2 cellular contexts compared by ENCODE assay signal in the genomic region with DNA sequence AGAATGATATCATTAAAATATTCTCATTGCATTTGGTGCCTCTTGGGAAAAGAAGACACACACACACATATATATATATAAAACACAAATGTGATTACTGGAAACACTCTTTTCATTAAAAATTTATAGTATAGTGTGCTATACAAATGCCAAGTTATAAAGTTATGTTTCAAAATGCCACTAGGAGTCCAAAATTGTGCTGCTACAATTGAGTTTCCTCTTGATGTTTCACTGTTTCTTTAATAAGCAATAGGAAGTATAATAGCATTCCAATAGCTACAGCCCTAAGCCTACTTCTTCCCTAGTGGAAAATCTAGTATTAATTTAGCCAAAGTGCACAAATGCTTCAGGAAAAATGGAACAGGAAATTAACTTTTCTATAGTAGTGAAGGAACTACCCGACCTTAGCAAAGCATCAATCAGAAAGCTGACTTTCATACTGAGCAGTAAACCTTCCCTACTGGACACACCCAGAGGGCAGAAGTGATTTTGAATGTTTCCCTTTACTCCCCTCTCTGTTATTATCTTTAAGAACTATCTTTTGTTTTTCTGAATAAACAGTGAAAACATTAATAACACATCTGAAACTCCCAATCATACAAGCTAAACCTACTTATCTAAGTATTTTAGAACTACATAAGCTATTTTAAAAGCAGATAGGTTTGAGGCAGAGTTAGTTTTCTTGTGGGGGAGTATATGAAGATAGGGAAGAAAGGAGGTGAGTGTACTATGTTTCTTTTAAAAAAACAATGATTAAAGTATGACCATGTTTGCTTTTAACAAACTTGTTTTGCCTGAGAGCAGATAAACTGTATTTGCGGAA.
TF ChIP-seq lines count a peak whose summit lies in the region.

No MANE protein-coding gene starts in this region.

TF ChIP-seq in HEK293T, 16 proteins besides CTCF, POLR2A, EP300 and RAD21:
- TF ChIP-seq FOXM1 (IDR thresholded peaks at IDR 0.05; ENCODE audit: borderline replicate concordance) (no peak), ZNF384 (IDR thresholded peaks at IDR 0.05) (no peak), BHLHE40 (IDR thresholded peaks at IDR 0.05; ENCODE audit: borderline replicate concordance) (no peak), L3MBTL2 (conservative IDR thresholded peaks at IDR 0.05) (no peak)
- TF ChIP-seq, protein P1, sequence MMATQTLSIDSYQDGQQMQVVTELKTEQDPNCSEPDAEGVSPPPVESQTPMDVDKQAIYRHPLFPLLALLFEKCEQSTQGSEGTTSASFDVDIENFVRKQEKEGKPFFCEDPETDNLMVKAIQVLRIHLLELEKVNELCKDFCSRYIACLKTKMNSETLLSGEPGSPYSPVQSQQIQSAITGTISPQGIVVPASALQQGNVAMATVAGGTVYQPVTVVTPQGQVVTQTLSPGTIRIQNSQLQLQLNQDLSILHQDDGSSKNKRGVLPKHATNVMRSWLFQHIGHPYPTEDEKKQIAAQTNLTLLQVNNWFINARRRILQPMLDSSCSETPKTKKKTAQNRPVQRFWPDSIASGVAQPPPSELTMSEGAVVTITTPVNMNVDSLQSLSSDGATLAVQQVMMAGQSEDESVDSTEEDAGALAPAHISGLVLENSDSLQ (IDR thresholded peaks at IDR 0.05), result peak; percentile 47; the same call in 1 of the 2 replicates

TF ChIP-seq in K562, 482 proteins besides CTCF, POLR2A, EP300 and RAD21:
- TF ChIP-seq, protein P2, sequence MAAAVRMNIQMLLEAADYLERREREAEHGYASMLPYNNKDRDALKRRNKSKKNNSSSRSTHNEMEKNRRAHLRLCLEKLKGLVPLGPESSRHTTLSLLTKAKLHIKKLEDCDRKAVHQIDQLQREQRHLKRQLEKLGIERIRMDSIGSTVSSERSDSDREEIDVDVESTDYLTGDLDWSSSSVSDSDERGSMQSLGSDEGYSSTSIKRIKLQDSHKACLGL (CRISPR knock-in tag; IDR thresholded peaks at IDR 0.05; ENCODE audit: borderline replicate concordance, poor library complexity, severe bottlenecking), result no peak
- TF ChIP-seq DPF2 (IDR thresholded peaks at IDR 0.05), result 0 out of 2 replicates have a peak, but pooled peaks have one; percentile 35
- TF ChIP-seq POLR2H (tag; IDR thresholded peaks at IDR 0.05; ENCODE audit: low read depth), result peak; percentile 65
- TF ChIP-seq, protein P3, sequence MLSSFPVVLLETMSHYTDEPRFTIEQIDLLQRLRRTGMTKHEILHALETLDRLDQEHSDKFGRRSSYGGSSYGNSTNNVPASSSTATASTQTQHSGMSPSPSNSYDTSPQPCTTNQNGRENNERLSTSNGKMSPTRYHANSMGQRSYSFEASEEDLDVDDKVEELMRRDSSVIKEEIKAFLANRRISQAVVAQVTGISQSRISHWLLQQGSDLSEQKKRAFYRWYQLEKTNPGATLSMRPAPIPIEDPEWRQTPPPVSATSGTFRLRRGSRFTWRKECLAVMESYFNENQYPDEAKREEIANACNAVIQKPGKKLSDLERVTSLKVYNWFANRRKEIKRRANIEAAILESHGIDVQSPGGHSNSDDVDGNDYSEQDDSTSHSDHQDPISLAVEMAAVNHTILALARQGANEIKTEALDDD (IDR thresholded peaks at IDR 0.05), result peak; percentile 42; the same call in 1 of the 2 replicates
- TF ChIP-seq, protein P4, sequence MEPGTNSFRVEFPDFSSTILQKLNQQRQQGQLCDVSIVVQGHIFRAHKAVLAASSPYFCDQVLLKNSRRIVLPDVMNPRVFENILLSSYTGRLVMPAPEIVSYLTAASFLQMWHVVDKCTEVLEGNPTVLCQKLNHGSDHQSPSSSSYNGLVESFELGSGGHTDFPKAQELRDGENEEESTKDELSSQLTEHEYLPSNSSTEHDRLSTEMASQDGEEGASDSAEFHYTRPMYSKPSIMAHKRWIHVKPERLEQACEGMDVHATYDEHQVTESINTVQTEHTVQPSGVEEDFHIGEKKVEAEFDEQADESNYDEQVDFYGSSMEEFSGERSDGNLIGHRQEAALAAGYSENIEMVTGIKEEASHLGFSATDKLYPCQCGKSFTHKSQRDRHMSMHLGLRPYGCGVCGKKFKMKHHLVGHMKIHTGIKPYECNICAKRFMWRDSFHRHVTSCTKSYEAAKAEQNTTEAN (CRISPR knock-in tag; IDR thresholded peaks at IDR 0.05), result no peak
- 0 out of 2 replicates have a peak, but pooled peaks have one; percentile 31 for TF ChIP-seq ZBTB17 (CRISPR knock-in tag; IDR thresholded peaks at IDR 0.05)
- 0 out of 2 replicates have a peak, but pooled peaks have one; percentile 42 for TF ChIP-seq ZNF766 (CRISPR knock-in tag; conservative IDR thresholded peaks at IDR 0.05)
- peak; percentile 50 for TF ChIP-seq ARID1B (IDR thresholded peaks at IDR 0.05)
- peak; percentile 29; the same call in 1 of the 2 replicates for TF ChIP-seq NBN (IDR thresholded peaks at IDR 0.05; ENCODE audit: low read depth)
- no peak for TF ChIP-seq LARP7 (IDR thresholded peaks at IDR 0.05)
- peak; percentile 34; the same call in 1 of the 2 replicates for TF ChIP-seq SMAD4 (CRISPR knock-in tag; conservative IDR thresholded peaks at IDR 0.05)
- no peak for TF ChIP-seq PHF20 (IDR thresholded peaks at IDR 0.05; ENCODE audit: partially characterized antibody)
- 0 out of 2 replicates have a peak, but pooled peaks have one; percentile 34 for TF ChIP-seq HMG20A (CRISPR knock-in tag; conservative IDR thresholded peaks at IDR 0.05)
- 0 out of 2 replicates have a peak, but pooled peaks have one; percentile 10 for TF ChIP-seq CHCHD3 (CRISPR knock-in tag; IDR thresholded peaks at IDR 0.05)
- no peak for TF ChIP-seq NCOA4 (IDR thresholded peaks at IDR 0.05; ENCODE audit: partially characterized antibody)
- TF ChIP-seq ZNF584 (CRISPR knock-in tag; IDR thresholded peaks at IDR 0.05; ENCODE audit: low read depth), result 0 out of 2 replicates have a peak, but pooled peaks have one; percentile 31
- TF ChIP-seq, protein P5, sequence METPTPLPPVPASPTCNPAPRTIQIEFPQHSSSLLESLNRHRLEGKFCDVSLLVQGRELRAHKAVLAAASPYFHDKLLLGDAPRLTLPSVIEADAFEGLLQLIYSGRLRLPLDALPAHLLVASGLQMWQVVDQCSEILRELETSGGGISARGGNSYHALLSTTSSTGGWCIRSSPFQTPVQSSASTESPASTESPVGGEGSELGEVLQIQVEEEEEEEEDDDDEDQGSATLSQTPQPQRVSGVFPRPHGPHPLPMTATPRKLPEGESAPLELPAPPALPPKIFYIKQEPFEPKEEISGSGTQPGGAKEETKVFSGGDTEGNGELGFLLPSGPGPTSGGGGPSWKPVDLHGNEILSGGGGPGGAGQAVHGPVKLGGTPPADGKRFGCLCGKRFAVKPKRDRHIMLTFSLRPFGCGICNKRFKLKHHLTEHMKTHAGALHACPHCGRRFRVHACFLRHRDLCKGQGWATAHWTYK (CRISPR knock-in tag; IDR thresholded peaks at IDR 0.05), result peak; percentile 32; the same call in 1 of the 2 replicates
- TF ChIP-seq GABPB1 (CRISPR knock-in tag; IDR thresholded peaks at IDR 0.05), result no peak
- TF ChIP-seq SMARCA4 (IDR thresholded peaks at IDR 0.05), result peak; percentile 66; the same call in 1 of the 2 replicates
- 0 out of 2 replicates have a peak, but pooled peaks have one; percentile 21 for TF ChIP-seq SMARCC2 (IDR thresholded peaks at IDR 0.05; ENCODE audit: low read depth)
- TF ChIP-seq, protein P1 (IDR thresholded peaks at IDR 0.05), result peak; percentile 53
- TF ChIP-seq, protein P6, sequence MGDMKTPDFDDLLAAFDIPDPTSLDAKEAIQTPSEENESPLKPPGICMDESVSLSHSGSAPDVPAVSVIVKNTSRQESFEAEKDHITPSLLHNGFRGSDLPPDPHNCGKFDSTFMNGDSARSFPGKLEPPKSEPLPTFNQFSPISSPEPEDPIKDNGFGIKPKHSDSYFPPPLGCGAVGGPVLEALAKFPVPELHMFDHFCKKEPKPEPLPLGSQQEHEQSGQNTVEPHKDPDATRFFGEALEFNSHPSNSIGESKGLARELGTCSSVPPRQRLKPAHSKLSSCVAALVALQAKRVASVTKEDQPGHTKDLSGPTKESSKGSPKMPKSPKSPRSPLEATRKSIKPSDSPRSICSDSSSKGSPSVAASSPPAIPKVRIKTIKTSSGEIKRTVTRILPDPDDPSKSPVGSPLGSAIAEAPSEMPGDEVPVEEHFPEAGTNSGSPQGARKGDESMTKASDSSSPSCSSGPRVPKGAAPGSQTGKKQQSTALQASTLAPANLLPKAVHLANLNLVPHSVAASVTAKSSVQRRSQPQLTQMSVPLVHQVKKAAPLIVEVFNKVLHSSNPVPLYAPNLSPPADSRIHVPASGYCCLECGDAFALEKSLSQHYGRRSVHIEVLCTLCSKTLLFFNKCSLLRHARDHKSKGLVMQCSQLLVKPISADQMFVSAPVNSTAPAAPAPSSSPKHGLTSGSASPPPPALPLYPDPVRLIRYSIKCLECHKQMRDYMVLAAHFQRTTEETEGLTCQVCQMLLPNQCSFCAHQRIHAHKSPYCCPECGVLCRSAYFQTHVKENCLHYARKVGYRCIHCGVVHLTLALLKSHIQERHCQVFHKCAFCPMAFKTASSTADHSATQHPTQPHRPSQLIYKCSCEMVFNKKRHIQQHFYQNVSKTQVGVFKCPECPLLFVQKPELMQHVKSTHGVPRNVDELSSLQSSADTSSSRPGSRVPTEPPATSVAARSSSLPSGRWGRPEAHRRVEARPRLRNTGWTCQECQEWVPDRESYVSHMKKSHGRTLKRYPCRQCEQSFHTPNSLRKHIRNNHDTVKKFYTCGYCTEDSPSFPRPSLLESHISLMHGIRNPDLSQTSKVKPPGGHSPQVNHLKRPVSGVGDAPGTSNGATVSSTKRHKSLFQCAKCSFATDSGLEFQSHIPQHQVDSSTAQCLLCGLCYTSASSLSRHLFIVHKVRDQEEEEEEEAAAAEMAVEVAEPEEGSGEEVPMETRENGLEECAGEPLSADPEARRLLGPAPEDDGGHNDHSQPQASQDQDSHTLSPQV (IDR thresholded peaks at IDR 0.05), result peak; percentile 51; the same call in 1 of the 2 replicates
- TF ChIP-seq, protein P7, sequence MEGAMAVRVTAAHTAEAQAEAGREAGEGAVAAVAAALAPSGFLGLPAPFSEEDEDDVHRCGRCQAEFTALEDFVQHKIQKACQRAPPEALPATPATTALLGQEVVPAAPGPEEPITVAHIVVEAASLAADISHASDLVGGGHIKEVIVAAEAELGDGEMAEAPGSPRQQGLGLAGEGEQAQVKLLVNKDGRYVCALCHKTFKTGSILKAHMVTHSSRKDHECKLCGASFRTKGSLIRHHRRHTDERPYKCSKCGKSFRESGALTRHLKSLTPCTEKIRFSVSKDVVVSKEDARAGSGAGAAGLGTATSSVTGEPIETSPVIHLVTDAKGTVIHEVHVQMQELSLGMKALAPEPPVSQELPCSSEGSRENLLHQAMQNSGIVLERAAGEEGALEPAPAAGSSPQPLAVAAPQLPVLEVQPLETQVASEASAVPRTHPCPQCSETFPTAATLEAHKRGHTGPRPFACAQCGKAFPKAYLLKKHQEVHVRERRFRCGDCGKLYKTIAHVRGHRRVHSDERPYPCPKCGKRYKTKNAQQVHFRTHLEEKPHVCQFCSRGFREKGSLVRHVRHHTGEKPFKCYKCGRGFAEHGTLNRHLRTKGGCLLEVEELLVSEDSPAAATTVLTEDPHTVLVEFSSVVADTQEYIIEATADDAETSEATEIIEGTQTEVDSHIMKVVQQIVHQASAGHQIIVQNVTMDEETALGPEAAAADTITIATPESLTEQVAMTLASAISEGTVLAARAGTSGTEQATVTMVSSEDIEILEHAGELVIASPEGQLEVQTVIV (CRISPR knock-in tag; IDR thresholded peaks at IDR 0.05; ENCODE audit: borderline replicate concordance), result no peak
- TF ChIP-seq, protein P8, sequence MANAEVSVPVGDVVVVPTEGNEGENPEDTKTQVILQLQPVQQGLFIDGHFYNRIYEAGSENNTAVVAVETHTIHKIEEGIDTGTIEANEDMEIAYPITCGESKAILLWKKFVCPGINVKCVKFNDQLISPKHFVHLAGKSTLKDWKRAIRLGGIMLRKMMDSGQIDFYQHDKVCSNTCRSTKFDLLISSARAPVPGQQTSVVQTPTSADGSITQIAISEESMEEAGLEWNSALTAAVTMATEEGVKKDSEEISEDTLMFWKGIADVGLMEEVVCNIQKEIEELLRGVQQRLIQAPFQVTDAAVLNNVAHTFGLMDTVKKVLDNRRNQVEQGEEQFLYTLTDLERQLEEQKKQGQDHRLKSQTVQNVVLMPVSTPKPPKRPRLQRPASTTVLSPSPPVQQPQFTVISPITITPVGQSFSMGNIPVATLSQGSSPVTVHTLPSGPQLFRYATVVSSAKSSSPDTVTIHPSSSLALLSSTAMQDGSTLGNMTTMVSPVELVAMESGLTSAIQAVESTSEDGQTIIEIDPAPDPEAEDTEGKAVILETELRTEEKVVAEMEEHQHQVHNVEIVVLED (CRISPR knock-in tag; IDR thresholded peaks at IDR 0.05), result no peak
TF ChIP-seq in K562: peak in this region for 16.
